8 cellular contexts compared by ENCODE assay signal in the genomic region with DNA sequence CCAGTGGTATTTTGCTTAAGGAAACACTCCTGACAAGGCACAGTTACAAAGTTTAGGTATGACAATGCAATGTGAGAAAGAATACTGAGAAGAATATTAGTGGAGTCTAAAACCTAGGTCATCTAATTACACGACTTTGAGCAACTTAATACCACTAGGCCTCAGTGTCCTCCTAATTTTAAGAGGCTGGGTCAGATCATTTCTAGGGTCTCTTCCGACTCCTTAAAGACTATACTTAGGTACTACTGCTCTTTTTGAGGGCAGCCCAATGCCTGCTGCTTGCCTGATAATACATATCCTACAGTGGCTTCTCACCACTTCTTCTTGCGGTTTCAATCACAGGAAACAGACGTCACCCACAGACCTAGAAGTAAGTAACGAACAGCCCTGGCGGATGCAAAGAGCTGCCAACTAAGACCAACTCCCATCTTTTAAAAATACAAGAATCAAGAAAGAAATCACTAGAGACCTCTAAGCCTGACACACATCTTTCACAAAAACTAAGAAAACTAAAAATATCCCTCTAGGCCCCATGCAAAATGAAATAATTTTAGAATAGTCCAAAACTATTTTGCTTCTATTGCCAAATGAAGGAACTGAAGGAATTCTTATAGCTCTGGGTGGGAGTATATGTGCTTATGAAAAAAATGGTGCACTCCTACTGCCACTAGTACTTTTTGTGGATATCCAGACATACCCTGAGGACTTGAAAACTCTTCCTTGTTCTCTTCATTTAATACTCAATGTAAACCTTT. TPM values are rescaled to one million over a fixed set of nuclear protein-coding genes. Genes with fewer than 3 reads are reported as not detected.
A peak's percentile ranks its signal among the peaks of the same experiment; 100 is the strongest.
DNase-seq lines count a peak whose midpoint lies in the region; ATAC-seq, FAIRE-seq and TF ChIP-seq lines count a peak whose summit lies in the region.

No MANE protein-coding gene starts in this region.

- H3K9me3 Mint-ChIP-seq in CD4-positive, alpha-beta T cell = no peaks in the 10 kb centered on the region
- no peaks in the 10 kb centered on the region for H3K9me3 Mint-ChIP-seq in activated CD4-positive, alpha-beta T cell treated with anti-CD3 and anti-CD28 coated beads, Interleukin-2, amount 10 ng/mL, durations not matched to agents 7 days and 5 days

- dilution Hi-C loops in endothelial cell of umbilical vein (cut with MboI; ENCODE audit: extremely low pct_ligation_motif_present, low sequenced_read_pairs) = no loop called here

- H3K36me3 ChIP-seq in endothelial cell of umbilical vein (ENCODE audit: control insufficient read depth in 2 of 2, extremely low read depth in 1 of 2, insufficient read depth in 2 of 2, low read length in 2 of 2) = no peaks in the 10 kb centered on the region
- H3K36me3 ChIP-seq in gastrocnemius medialis = no peaks in the 10 kb centered on the region

- intact Hi-C loops in CD4-positive, alpha-beta T cell (cut with DNase I, micrococcal nuclease) = loop anchor here (1.0 to 2.0 kb wide), 4 partner anchors 8 to 14 kb away; a partner anchor contains a TSS
- intact Hi-C loops in endothelial cell of umbilical vein (cut with micrococcal nuclease) (loop anchor here (1.0 kb wide), 2 partner anchors 12 to 14 kb away; no protein-coding TSS in a partner anchor), gastrocnemius medialis (cut with DNase I; ENCODE audit: low total_unique reads) (no loop called here)

- TSS peak; percentile 30 for BruUV-seq in endothelial cell of umbilical vein (replicated peaks; lab: Mats Ljungman, UMichigan)

- CTCF ChIA-PET in CD4-positive, alpha-beta T cell (lab: Charles Lee) = interaction anchor here (0.8 to 4.3 kb wide), 4 partner anchors 9 to 32 kb away, joined by 3 to 53 read pairs (median 20); a partner anchor contains a TSS
- CTCF ChIA-PET in activated CD4-positive, alpha-beta T cell treated with anti-CD3 and anti-CD28 coated beads, Interleukin-2, amount 10 ng/mL, durations not matched to agents 7 days and 5 days (lab: Charles Lee) = interaction anchor here (0.6 to 3.3 kb wide), 8 partner anchors 9 to 364 kb away, joined by 3 to 30 read pairs (median 4); a partner anchor contains a TSS
- CTCF ChIA-PET in endothelial cell of umbilical vein (lab: Charles Lee) = interaction anchor here (0.8 to 9.0 kb wide), 8 partner anchors 9 to 41 kb away, joined by 3 to 114 read pairs (median 5); a partner anchor contains a TSS

- TF ChIP-seq POLR2A in endothelial cell of umbilical vein (IDR thresholded peaks at IDR 0.05; ENCODE audit: low read depth, low read length) (no peak), gastrocnemius medialis (IDR thresholded peaks at IDR 0.05) (no peak)

- in situ Hi-C loops in KBM-7 (cut with MboI; ENCODE audit: low pct_unique_long_range_greater_than_20kb, low sequenced_read_pairs) = no loop called here
- in situ Hi-C loops in gastrocnemius medialis (cut with MboI; ENCODE audit: low sequenced_read_pairs in 4 of 4) = no loop called here

- FAIRE-seq in endothelial cell of umbilical vein (lab: Jason Lieb, UNC) = peak; percentile 94
- FAIRE-seq in frontal cortex (lab: Jason Lieb, UNC) = no peak

- ATAC-seq in CD4-positive, alpha-beta T cell (ENCODE audit: poor library complexity) = peak; percentile 92
- ATAC-seq in GM21515 (IDR thresholded peaks at IDR 0.05; ENCODE audit: unreplicated experiment) (peak; percentile 95), gastrocnemius medialis (peak in 1 of 2 donors; percentile 17)

- H3K27me3 Mint-ChIP-seq in CD4-positive, alpha-beta T cell = no peaks in the 10 kb centered on the region
- no peaks in the 10 kb centered on the region for H3K27me3 Mint-ChIP-seq in activated CD4-positive, alpha-beta T cell treated with anti-CD3 and anti-CD28 coated beads, Interleukin-2, amount 10 ng/mL, durations not matched to agents 7 days and 5 days

- peak overlapping the region; percentile 42 for H3K9ac ChIP-seq in endothelial cell of umbilical vein (replicated peaks; ENCODE audit: extremely low read depth, insufficient read depth, low read length)

- no peak overlapping the region for H2AFZ ChIP-seq in endothelial cell of umbilical vein (ENCODE audit: low read depth, low read length)

- POLR2A ChIA-PET in CD4-positive, alpha-beta T cell (lab: Charles Lee) = interaction anchor here (0.8 to 7.5 kb wide), 10 partner anchors 8 to 363 kb away, joined by 3 to 153 read pairs (median 6); a partner anchor contains a TSS
- POLR2A ChIA-PET in activated CD4-positive, alpha-beta T cell treated with anti-CD3 and anti-CD28 coated beads, Interleukin-2, amount 10 ng/mL, durations not matched to agents 7 days and 5 days (lab: Charles Lee) = interaction anchor here (0.6 kb wide), 1 partner anchor 490 kb away, joined by 4 read pairs; no protein-coding TSS in a partner anchor
- POLR2A ChIA-PET in endothelial cell of umbilical vein (lab: Charles Lee) = interaction anchor here (0.8 kb wide), 1 partner anchor 14 kb away, joined by 4 read pairs; no protein-coding TSS in a partner anchor

- H3K27ac ChIP-seq in CD4-positive, alpha-beta T cell (ENCODE audit: low read depth, low read length) = peak overlapping the region; percentile 75
- H3K27ac ChIP-seq in endothelial cell of umbilical vein (ENCODE audit: insufficient read depth, low read depth, low read length) (peak overlapping the region; percentile 78), gastrocnemius medialis (peak overlapping the region; percentile 89 to 94 (median 91))

- H3K4me2 ChIP-seq in endothelial cell of umbilical vein (ENCODE audit: insufficient read depth, low read length) = peak overlapping the region; percentile 70

- peaks cover 28% of the 10 kb centered on the region for H3K4me1 ChIP-seq in endothelial cell of umbilical vein (ENCODE audit: control insufficient read depth, extremely low read depth, insufficient read depth, low read length)
- H3K4me1 ChIP-seq in gastrocnemius medialis = peaks cover 85 to 92% of the 10 kb centered on the region in 2 donors

- peaks cover 10% of the 10 kb centered on the region for H3K36me3 Mint-ChIP-seq in CD4-positive, alpha-beta T cell (ENCODE audit: low read depth)
- peaks cover 40% of the 10 kb centered on the region for H3K36me3 Mint-ChIP-seq in activated CD4-positive, alpha-beta T cell treated with anti-CD3 and anti-CD28 coated beads, Interleukin-2, amount 10 ng/mL, durations not matched to agents 7 days and 5 days (ENCODE audit: low read depth)

- H3K4me3 ChIP-seq in endothelial cell of umbilical vein (replicated peaks in 1 of 3; ENCODE audit: insufficient read depth in 1 of 3, low read depth in 1 of 3, low read length in 3 of 3) = no peak overlapping the region
- no peak overlapping the region for H3K4me3 ChIP-seq in gastrocnemius medialis

- no peaks in the 10 kb centered on the region for H3K27me3 ChIP-seq in CD4-positive, alpha-beta T cell (ENCODE audit: control insufficient read depth, insufficient read depth, low read length)
- no peaks in the 10 kb centered on the region for H3K27me3 ChIP-seq in endothelial cell of umbilical vein (ENCODE audit: control insufficient read depth in 2 of 2, insufficient read depth in 2 of 2, low read length in 2 of 2)
- H3K27me3 ChIP-seq in gastrocnemius medialis = no peaks in the 10 kb centered on the region

- H4K20me1 ChIP-seq in endothelial cell of umbilical vein (replicated peaks; ENCODE audit: control insufficient read depth, extremely low read depth, insufficient read depth, low read length) = no peaks in the 10 kb centered on the region

- H3K9me1 ChIP-seq in endothelial cell of umbilical vein (replicated peaks; ENCODE audit: control insufficient read depth, extremely low read depth, insufficient read depth, low read length) = no peaks in the 10 kb centered on the region

- H3K9me3 ChIP-seq in CD4-positive, alpha-beta T cell (ENCODE audit: control insufficient read depth, low read length) = no peaks in the 10 kb centered on the region
- H3K9me3 ChIP-seq in endothelial cell of umbilical vein (replicated peaks; ENCODE audit: control insufficient read depth, insufficient read depth, low read length) (no peaks in the 10 kb centered on the region), gastrocnemius medialis (no peaks in the 10 kb centered on the region)

- peaks cover 85% of the 10 kb centered on the region for H3K4me1 Mint-ChIP-seq in CD4-positive, alpha-beta T cell (ENCODE audit: low read depth)
- peaks cover 88% of the 10 kb centered on the region for H3K4me1 Mint-ChIP-seq in activated CD4-positive, alpha-beta T cell treated with anti-CD3 and anti-CD28 coated beads, Interleukin-2, amount 10 ng/mL, durations not matched to agents 7 days and 5 days

- peak overlapping the region; percentile 91 for H3K27ac Mint-ChIP-seq in CD4-positive, alpha-beta T cell
- H3K27ac Mint-ChIP-seq in activated CD4-positive, alpha-beta T cell treated with anti-CD3 and anti-CD28 coated beads, Interleukin-2, amount 10 ng/mL, durations not matched to agents 7 days and 5 days = peak overlapping the region; percentile 95

- H3K79me2 ChIP-seq in endothelial cell of umbilical vein (ENCODE audit: control insufficient read depth, insufficient read depth, low read length) = peaks cover 53% of the 10 kb centered on the region

- TF ChIP-seq CTCF in CD4-positive, alpha-beta T cell (IDR thresholded peaks at IDR 0.05) = no peak
- TF ChIP-seq CTCF in endothelial cell of umbilical vein (IDR thresholded peaks at IDR 0.05; ENCODE audit: extremely low read depth in 1 of 2, insufficient read depth in 1 of 2, low read depth in 1 of 2, low read length in 2 of 2) (no peak), gastrocnemius medialis (IDR thresholded peaks at IDR 0.05 in 4 of 5, conservative IDR thresholded peaks at IDR 0.05 in 1 of 5) (no peak)

- peak; percentile 43 to 77 (median 60) for DNase-seq in CD4-positive, alpha-beta T cell
- DNase-seq in KBM-7 = peak; percentile 97
- DNase-seq in activated CD4-positive, alpha-beta T cell treated with anti-CD3 and anti-CD28 coated beads, Interleukin-2, amount 10 ng/mL, durations not matched to agents 7 days and 5 days = peak; percentile 90
- peak; percentile 88 for DNase-seq in endothelial cell of umbilical vein (ENCODE audit: low read depth, low spot score)
- peak; percentile 23 to 42 for DNase-seq in gastrocnemius medialis
- no peak for DNase-seq in frontal cortex (ENCODE audit: low spot score in 2 of 2)
- DNase-seq in mesenteric fat pad (ENCODE audit: low spot score) = no peak

- peak overlapping the region; percentile 73 for H3K4me3 Mint-ChIP-seq in CD4-positive, alpha-beta T cell
- H3K4me3 Mint-ChIP-seq in activated CD4-positive, alpha-beta T cell treated with anti-CD3 and anti-CD28 coated beads, Interleukin-2, amount 10 ng/mL, durations not matched to agents 7 days and 5 days = peak overlapping the region; percentile 66

RNA-seq across cellular contexts. Expression of a gene that starts 13.1 kb away (rescaled TPM):
- total RNA-seq in CD4-positive, alpha-beta T cell = 100 to 1,000 TPM; 159 to 161 TPM
- total RNA-seq in activated CD4-positive, alpha-beta T cell treated with anti-CD3 and anti-CD28 coated beads, Interleukin-2, amount 10 ng/mL, durations not matched to agents 7 days and 5 days = 100 to 1,000 TPM; 297 to 302 TPM
- total RNA-seq in endothelial cell of umbilical vein (103 and 105 TPM in 2 replicates), gastrocnemius medialis (100 to 1,000 TPM in 3 of 4 donors, 10 to 100 TPM in 1; 98.3 to 324 (median 214) TPM), frontal cortex (22.4 TPM), mesenteric fat pad (49.5 TPM)
- polyA plus RNA-seq in endothelial cell of umbilical vein = 59.2 and 68.6 TPM in 2 replicates
- polyA plus RNA-seq in endothelial cell of umbilical vein (2011; cell fraction: cytosol; rRNA removed) = 51.6 and 54.4 TPM in 2 replicates
- polyA plus RNA-seq in endothelial cell of umbilical vein (2011; cell fraction: nucleus; rRNA removed) = 167 and 183 TPM in 2 replicates
- polyA plus RNA-seq in endothelial cell of umbilical vein (2012) = 65.8 and 74.9 TPM in 2 replicates
- polyA minus RNA-seq in endothelial cell of umbilical vein = 135 and 141 TPM in 2 replicates
- polyA minus RNA-seq in endothelial cell of umbilical vein (2011; cell fraction: cytosol; rRNA and poly(A)+ RNA removed) = 79.2 TPM
- 114 and 132 TPM in 2 replicates for polyA minus RNA-seq in endothelial cell of umbilical vein (2011; cell fraction: nucleus; rRNA and poly(A)+ RNA removed)

RNA-seq across cellular contexts. Expression of a gene that starts 30.9 kb away (rescaled TPM):
- total RNA-seq in CD4-positive, alpha-beta T cell = 10 to 100 TPM; 51.1 to 52.7 TPM
- 10 to 100 TPM; 70.2 to 73.9 TPM for total RNA-seq in activated CD4-positive, alpha-beta T cell treated with anti-CD3 and anti-CD28 coated beads, Interleukin-2, amount 10 ng/mL, durations not matched to agents 7 days and 5 days
- 58.5 and 60.2 TPM in 2 replicates for total RNA-seq in endothelial cell of umbilical vein
- polyA plus RNA-seq in endothelial cell of umbilical vein = 74.7 and 75.5 TPM in 2 replicates
- 64.0 and 66.6 TPM in 2 replicates for polyA plus RNA-seq in endothelial cell of umbilical vein (2011; cell fraction: cytosol; rRNA removed)
- 164 and 169 TPM in 2 replicates for polyA plus RNA-seq in endothelial cell of umbilical vein (2011; cell fraction: nucleus; rRNA removed)
- polyA plus RNA-seq in endothelial cell of umbilical vein (2012) = 28.3 and 43.8 TPM in 2 replicates
- 83.2 and 85.6 TPM in 2 replicates for polyA minus RNA-seq in endothelial cell of umbilical vein
- 32.5 TPM for polyA minus RNA-seq in endothelial cell of umbilical vein (2011; cell fraction: cytosol; rRNA and poly(A)+ RNA removed)
- polyA minus RNA-seq in endothelial cell of umbilical vein (2011; cell fraction: nucleus; rRNA and poly(A)+ RNA removed) = 40.8 and 58.4 TPM in 2 replicates
- total RNA-seq in gastrocnemius medialis = 10 to 100 TPM; 29.8 to 40.7 (median 35.7) TPM
- 44.8 TPM for total RNA-seq in frontal cortex
- total RNA-seq in mesenteric fat pad = 39.3 TPM

RNA-seq across cellular contexts. Expression of a gene that starts 31.1 kb away (rescaled TPM):
- total RNA-seq in CD4-positive, alpha-beta T cell = 10 to 100 TPM; 10.9 to 11.4 TPM
- total RNA-seq in activated CD4-positive, alpha-beta T cell treated with anti-CD3 and anti-CD28 coated beads, Interleukin-2, amount 10 ng/mL, durations not matched to agents 7 days and 5 days = 10 to 100 TPM; 25.1 to 26.9 TPM
- 3.1 and 3.6 TPM in 2 replicates for total RNA-seq in endothelial cell of umbilical vein
- 3.4 and 4.8 TPM in 2 replicates for polyA plus RNA-seq in endothelial cell of umbilical vein
- polyA plus RNA-seq in endothelial cell of umbilical vein (2011; cell fraction: cytosol; rRNA removed) = 2.7 and 3.4 TPM in 2 replicates
- 14.0 and 16.1 TPM in 2 replicates for polyA plus RNA-seq in endothelial cell of umbilical vein (2011; cell fraction: nucleus; rRNA removed)
- 1.5 and 2.3 TPM in 2 replicates for polyA plus RNA-seq in endothelial cell of umbilical vein (2012)
- 0.70 and 1.2 TPM in 2 replicates for polyA minus RNA-seq in endothelial cell of umbilical vein
- 0.51 TPM for polyA minus RNA-seq in endothelial cell of umbilical vein (2011; cell fraction: cytosol; rRNA and poly(A)+ RNA removed)
- polyA minus RNA-seq in endothelial cell of umbilical vein (2011; cell fraction: nucleus; rRNA and poly(A)+ RNA removed) = 1.0 and 2.7 TPM in 2 replicates
- total RNA-seq in gastrocnemius medialis = 1 to 10 TPM in 1 of 4 donors, under 1 TPM in 1, not detected in 2; 0.16 to 1.1 TPM
- 7.3 TPM for total RNA-seq in frontal cortex
- total RNA-seq in mesenteric fat pad = 1.5 TPM

RNA-seq across cellular contexts. Expression of a gene that starts 45.5 kb away (rescaled TPM):
- total RNA-seq in CD4-positive, alpha-beta T cell = 10 to 100 TPM; 79.8 to 86.8 TPM
- 10 to 100 TPM; 58.0 to 59.3 TPM for total RNA-seq in activated CD4-positive, alpha-beta T cell treated with anti-CD3 and anti-CD28 coated beads, Interleukin-2, amount 10 ng/mL, durations not matched to agents 7 days and 5 days
- total RNA-seq in endothelial cell of umbilical vein (37.0 and 37.1 TPM in 2 replicates), gastrocnemius medialis (1 to 10 TPM in 1 of 4 donors, under 1 TPM in 3; 0.32 to 2.6 (median 0.65) TPM), frontal cortex (0.82 TPM), mesenteric fat pad (11.5 TPM)
- 34.8 and 35.1 TPM in 2 replicates for polyA plus RNA-seq in endothelial cell of umbilical vein
- polyA plus RNA-seq in endothelial cell of umbilical vein (2011; cell fraction: cytosol; rRNA removed) = 11.9 and 19.6 TPM in 2 replicates
- polyA plus RNA-seq in endothelial cell of umbilical vein (2011; cell fraction: nucleus; rRNA removed) = 319 and 330 TPM in 2 replicates
- 26.0 and 32.5 TPM in 2 replicates for polyA plus RNA-seq in endothelial cell of umbilical vein (2012)
- polyA minus RNA-seq in endothelial cell of umbilical vein = 27.4 and 30.0 TPM in 2 replicates
- 1.6 TPM for polyA minus RNA-seq in endothelial cell of umbilical vein (2011; cell fraction: cytosol; rRNA and poly(A)+ RNA removed)
- polyA minus RNA-seq in endothelial cell of umbilical vein (2011; cell fraction: nucleus; rRNA and poly(A)+ RNA removed) = 49.2 and 52.4 TPM in 2 replicates

Comparison
In these comparisons a context has a peak if more than half of its experiments do, and no peak if none do; other contexts are left out.
1. DNase-seq: peak in CD4-positive, alpha-beta T cell (10 of 10), KBM-7 (single experiment), activated CD4-positive, alpha-beta T cell treated with anti-CD3 and anti-CD28 coated beads, Interleukin-2, amount 10 ng/mL, durations not matched to agents 7 days and 5 days (single experiment), endothelial cell of umbilical vein (single experiment) and gastrocnemius medialis (2 of 2); none in frontal cortex (0 of 2) and mesenteric fat pad (single experiment).
2. Peak in every context shown above with its lines, with median percentiles within 50 percentile points of each other: H3K27ac ChIP-seq.